In the genomic region with DNA sequence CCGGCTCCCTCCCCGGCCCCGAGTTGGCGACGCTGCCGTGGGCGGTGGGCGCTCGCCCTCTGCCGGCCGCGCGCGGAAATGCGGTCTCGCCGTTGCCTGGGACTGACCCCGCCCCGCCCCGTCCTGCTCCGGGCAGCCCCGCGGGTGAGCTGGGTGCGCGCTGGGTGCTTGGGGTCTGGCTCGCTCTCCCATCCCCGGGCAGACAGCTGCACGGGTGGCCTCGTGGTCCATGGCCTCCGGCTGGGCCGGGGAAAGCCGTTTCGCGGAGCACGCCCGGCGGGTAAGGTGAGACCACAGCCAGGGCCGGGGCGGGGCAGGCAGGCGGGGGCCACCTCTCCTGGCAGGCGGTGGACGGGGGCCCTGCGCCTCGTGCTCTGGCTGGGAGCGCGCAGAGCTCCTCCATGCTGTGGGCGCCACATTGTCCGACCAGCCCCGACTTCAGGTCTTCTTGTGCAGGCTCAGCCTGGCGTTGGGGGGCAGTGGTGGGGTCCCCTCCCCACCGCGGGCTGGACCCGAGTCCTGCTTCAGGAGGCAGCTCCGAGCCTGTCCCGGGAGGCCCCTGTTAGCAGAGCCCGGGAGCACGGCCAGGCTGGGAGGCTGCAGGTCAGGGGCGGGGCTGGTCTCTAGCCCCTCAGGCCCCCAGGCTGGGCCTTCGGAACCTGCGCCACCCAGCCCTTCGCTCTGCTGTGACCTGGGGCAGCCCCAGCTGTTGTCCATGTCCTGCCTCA, we compare ENCODE assay signal across 8 cellular contexts. TPM values are rescaled to one million over a fixed set of nuclear protein-coding genes. Genes with fewer than 3 reads are reported as not detected.
A peak's percentile ranks its signal among the peaks of the same experiment; 100 is the strongest.
DNase-seq lines count a peak whose midpoint lies in the region; ATAC-seq and TF ChIP-seq lines count a peak whose summit lies in the region.

No MANE protein-coding gene starts in this region.

- H3K36me3 Mint-ChIP-seq in T-helper 17 cell (ENCODE audit: low read depth) = no peaks in the 10 kb centered on the region

- peak overlapping the region; percentile 53 for H3K4me3 ChIP-seq in H7 (ENCODE audit: insufficient read depth, low read depth, low read length)
- no peak overlapping the region for H3K4me3 ChIP-seq in adipocyte (ENCODE audit: low read length)
- peak overlapping the region; percentile 31 for H3K4me3 ChIP-seq in iPS-15b (ENCODE audit: low read depth, low read length)

- no peak overlapping the region for H3K4me3 Mint-ChIP-seq in T-helper 17 cell

- 0 out of 2 replicates have a peak, but pooled peaks cover 2% of the 10 kb centered on the region for H3K27me3 ChIP-seq in H7 (ENCODE audit: control insufficient read depth, insufficient read depth, low read length)
- peaks cover 31% of the 10 kb centered on the region for H3K27me3 ChIP-seq in adipocyte (replicated peaks; ENCODE audit: control insufficient read depth, insufficient read depth, low read length)
- H3K27me3 ChIP-seq in iPS-15b (ENCODE audit: control insufficient read depth, insufficient read depth, low read length) = no peaks in the 10 kb centered on the region

- no peaks in the 10 kb centered on the region for H3K4me1 Mint-ChIP-seq in T-helper 17 cell

- ATAC-seq in T-helper 17 cell (peak; percentile 88), GM21423 (IDR thresholded peaks at IDR 0.05; ENCODE audit: unreplicated experiment) (no peak)

- H3K27me3 Mint-ChIP-seq in T-helper 17 cell = no peaks in the 10 kb centered on the region

- no peak overlapping the region for H3K9ac ChIP-seq in adipocyte (ENCODE audit: low read length)
- no peak overlapping the region for H3K9ac ChIP-seq in iPS-15b (ENCODE audit: low read depth, low read length)

- H3K27ac Mint-ChIP-seq in T-helper 17 cell = no peak overlapping the region

- TF ChIP-seq CTCF in AG09319 (IDR thresholded peaks at IDR 0.05; ENCODE audit: low read depth, low read length) = peak; percentile 36

- H3K9me3 ChIP-seq in T-helper 17 cell (ENCODE audit: control insufficient read depth, low read length, poor library complexity, severe bottlenecking) (no peaks in the 10 kb centered on the region), adipocyte (ENCODE audit: control insufficient read depth, low read length) (no peaks in the 10 kb centered on the region), iPS-15b (ENCODE audit: control insufficient read depth, insufficient read depth, low read length) (no peaks in the 10 kb centered on the region)

- H3K36me3 ChIP-seq in H7 (replicated peaks; ENCODE audit: control insufficient read depth, insufficient read depth, low read length) (no peaks in the 10 kb centered on the region), adipocyte (ENCODE audit: control insufficient read depth, insufficient read depth, low read length, severe bottlenecking) (no peaks in the 10 kb centered on the region), iPS-15b (ENCODE audit: control insufficient read depth, insufficient read depth, low read length) (no peaks in the 10 kb centered on the region)

- no peak for DNase-seq in AG09319 (ENCODE audit: extremely low read depth, low read depth)
- no peak for DNase-seq in H7
- peak; percentile 56 to 73 (median 65) for DNase-seq in T-helper 17 cell
- DNase-seq in adipocyte (ENCODE audit: low read depth) = peak; percentile 75
- DNase-seq in stimulated activated CD4-positive, alpha-beta T cell treated with anti-CD3 and anti-CD28 coated beads, Interleukin-12 subunit alpha, Interleukin-12 subunit beta, amount 100 ng/mL, for 4 hours = peak; percentile 73
- no peak for DNase-seq in NCI-H128 (lab: John Stamatoyannopoulos, UW; ENCODE audit: unreplicated experiment)

- peaks cover 2% of the 10 kb centered on the region for H3K4me1 ChIP-seq in adipocyte (ENCODE audit: control insufficient read depth, insufficient read depth, low read length)
- H3K4me1 ChIP-seq in iPS-15b (ENCODE audit: control insufficient read depth, insufficient read depth, low read length) = no peaks in the 10 kb centered on the region

RNA-seq across cellular contexts. Expression of gene C1QTNF8, which starts 7.0 kb away (rescaled TPM):
- not detected in 2 replicates for total RNA-seq in H7 (2014; rRNA removed; shearing (Covaris generic))
- not detected for total RNA-seq in T-helper 17 cell

RNA-seq across cellular contexts. Expression of gene SSTR5, which starts 30.5 kb away (rescaled TPM):
- total RNA-seq in H7 (2014; rRNA removed; shearing (Covaris generic)) = 0.18 and 0.21 TPM in 2 replicates
- not detected for total RNA-seq in T-helper 17 cell

RNA-seq across cellular contexts. Expression of gene CACNA1H, which starts 49.8 kb away (rescaled TPM):
- 24.8 and 27.3 TPM in 2 replicates for total RNA-seq in H7 (2014; rRNA removed; shearing (Covaris generic))
- total RNA-seq in T-helper 17 cell = 1 to 10 TPM; 8.6 to 9.5 TPM

Comparison
In these comparisons a context has a peak if more than half of its experiments do, and no peak if none do; other contexts are left out.
1. DNase-seq: peak in T-helper 17 cell (3 of 3), adipocyte (single experiment) and stimulated activated CD4-positive, alpha-beta T cell treated with anti-CD3 and anti-CD28 coated beads, Interleukin-12 subunit alpha, Interleukin-12 subunit beta, amount 100 ng/mL, for 4 hours (single experiment); none in AG09319 (single experiment), H7 (single experiment) and NCI-H128 (single experiment).